ENCODE assay signal across 16 cellular contexts in genomic region chrX:49176421-49177326, GRCh38. TPM values are rescaled to one million over a fixed set of nuclear protein-coding genes. Genes with fewer than 3 reads are reported as not detected.
DNase-seq lines count a peak whose midpoint lies in the region; FAIRE-seq and TF ChIP-seq lines count a peak whose summit lies in the region.
"Had no signal": no experiment of that assay in that cellular context is flagged by ENCODE, and none has a peak within 500 bp of the region (broad histone marks: within the 10 kb centered on the region; RNA-seq: fewer than 3 reads in every experiment).

No MANE protein-coding gene starts in this region.

- H3K4me2 ChIP-seq in endothelial cell of umbilical vein (ENCODE audit: insufficient read depth, low read length) (no peak overlapping the region), trophoblast cell (ENCODE audit: low read length) (no peak overlapping the region)

- H3K9me3 Mint-ChIP-seq in Caco-2 (ENCODE audit: unreplicated experiment) = no peaks in the 10 kb centered on the region

- CTCF ChIA-PET in Caco-2 (lab: Charles Lee) (interaction anchor here (1.0 kb wide), 1 partner anchor 21 kb away, joined by 3 read pairs; no protein-coding TSS in a partner anchor), endothelial cell of umbilical vein (lab: Charles Lee) (interaction anchor here (0.6 kb wide), 1 partner anchor 9 kb away, joined by 3 read pairs; no protein-coding TSS in a partner anchor)

- peak; percentile 20 for TF ChIP-seq POLR2A in endothelial cell of umbilical vein (IDR thresholded peaks at IDR 0.05; ENCODE audit: low read depth, low read length)

- BruUV-seq in Caco-2 (replicated peaks; lab: Mats Ljungman, UMichigan) (no TSS peak), endothelial cell of umbilical vein (replicated peaks; lab: Mats Ljungman, UMichigan) (no TSS peak)

- TF ChIP-seq CTCF in Caco-2 (IDR thresholded peaks at IDR 0.05; ENCODE audit: insufficient read depth in 1 of 2, low read depth in 1 of 2, low read length in 1 of 2, severe bottlenecking in 1 of 2, unreplicated experiment in 1 of 2) = no peak
- TF ChIP-seq CTCF in endothelial cell of umbilical vein (IDR thresholded peaks at IDR 0.05; ENCODE audit: extremely low read depth in 1 of 2, insufficient read depth in 1 of 2, low read depth in 1 of 2, low read length in 2 of 2) = no peak
- TF ChIP-seq CTCF in dorsolateral prefrontal cortex (IDR thresholded peaks at IDR 0.05 in 54 of 56, conservative IDR thresholded peaks at IDR 0.05 in 2 of 56; ENCODE audit: low read depth in 1 of 56, partially characterized antibody in 56 of 56) = no peak

- no peaks in the 10 kb centered on the region for H3K27me3 ChIP-seq in Caco-2 (replicated peaks; ENCODE audit: control insufficient read depth, insufficient read depth, low read length)
- H3K27me3 ChIP-seq in endothelial cell of umbilical vein (ENCODE audit: control insufficient read depth in 2 of 2, insufficient read depth in 2 of 2, low read length in 2 of 2) = no peaks in the 10 kb centered on the region
- H3K27me3 ChIP-seq in trophoblast cell (ENCODE audit: insufficient read depth, low read length) = peaks cover 4% of the 10 kb centered on the region
- H3K27me3 ChIP-seq in dorsolateral prefrontal cortex = peaks cover 0 to 37% (median 0%) of the 10 kb centered on the region in 45 donors
- H3K27me3 ChIP-seq: SJCRH30, tibial artery had no signal

- no CpG with 5 or more reads among the region's 27 CpGs for WGBS in trophoblast cell (ENCODE audit: extremely low coverage, insufficient coverage, insufficient read length)

- FAIRE-seq in endothelial cell of umbilical vein (lab: Jason Lieb, UNC) = no peak
- FAIRE-seq: D721Med had no signal

- no peak overlapping the region for H3K14ac ChIP-seq in trophoblast cell (ENCODE audit: low read length)

- no peak for DNase-seq in Caco-2
- peak; percentile 74 for DNase-seq in NOMO-1 treated with dmso at 0.1 percent for 144 hours (lab: John Stamatoyannopoulos, UW; ENCODE audit: unreplicated experiment)
- no peak for DNase-seq in endothelial cell of umbilical vein (ENCODE audit: low read depth, low spot score)
- no peak for DNase-seq in trophoblast cell
- DNase-seq in epidermal melanocyte (ENCODE audit: insufficient read length, low spot score) = no peak
- DNase-seq in glomerular visceral epithelial cell (ENCODE audit: extremely low spot score) = no peak
- DNase-seq in activated CD4-positive, alpha-beta T cell treated with anti-CD3 and anti-CD28 coated beads for 1 hour = no peak
- DNase-seq in dorsolateral prefrontal cortex = no peak
- DNase-seq: H9; naive thymus-derived CD8-positive, alpha-beta T cell; NCI-H2029; SJCRH30; stimulated activated CD4-positive, alpha-beta T cell treated with anti-CD3 and anti-CD28 coated beads, Interleukin-2, amount 100 ng/mL, for 24 hours; tibial artery had no signal

- H3K27me3 Mint-ChIP-seq in Caco-2 (ENCODE audit: insufficient read depth, unreplicated experiment) = no peaks in the 10 kb centered on the region
- H3K27me3 Mint-ChIP-seq: naive thymus-derived CD8-positive, alpha-beta T cell had no signal

- intact Hi-C loops in Caco-2 (cut with micrococcal nuclease; ENCODE audit: unreplicated experiment) (loop anchor here (10.0 kb wide), 1 partner anchor 58 kb away; the partner anchor contains the start of genes CACNA1F and CCDC22), endothelial cell of umbilical vein (cut with micrococcal nuclease) (no loop called here), dorsolateral prefrontal cortex (cut with DNase I) (no loop called here)

- H3K18ac ChIP-seq in trophoblast cell (ENCODE audit: low read length) = no peak overlapping the region

- no peak overlapping the region for H2BK120ac ChIP-seq in trophoblast cell (ENCODE audit: insufficient read depth, low read length, poor library complexity)

- no peaks in the 10 kb centered on the region for H4K20me1 ChIP-seq in endothelial cell of umbilical vein (replicated peaks; ENCODE audit: control insufficient read depth, extremely low read depth, insufficient read depth, low read length)

- dilution Hi-C loops in endothelial cell of umbilical vein (cut with MboI; ENCODE audit: extremely low pct_ligation_motif_present, low sequenced_read_pairs) = no loop called here

- H2BK12ac ChIP-seq in trophoblast cell (ENCODE audit: low read length) = no peak overlapping the region

- H4K8ac ChIP-seq in trophoblast cell (ENCODE audit: low read depth, low read length) = no peak overlapping the region

- peak overlapping the region; percentile 25 for H4K12ac ChIP-seq in trophoblast cell (ENCODE audit: low read depth, low read length)

- no peak overlapping the region for H3K4me3 ChIP-seq in Caco-2 (ENCODE audit: low read depth, low read length)
- no peak overlapping the region for H3K4me3 ChIP-seq in endothelial cell of umbilical vein (replicated peaks in 1 of 3; ENCODE audit: insufficient read depth in 1 of 3, low read depth in 1 of 3, low read length in 3 of 3)
- H3K4me3 ChIP-seq in trophoblast cell (ENCODE audit: low read depth, low read length) = no peak overlapping the region
- H3K4me3 ChIP-seq in dorsolateral prefrontal cortex = no peak overlapping the region
- H3K4me3 ChIP-seq: SJCRH30, tibial artery had no signal

- no peak overlapping the region for H3K4ac ChIP-seq in trophoblast cell (ENCODE audit: low read depth, low read length)

- peaks cover 20% of the 10 kb centered on the region for H3K36me3 Mint-ChIP-seq in Caco-2 (ENCODE audit: insufficient read depth, unreplicated experiment)

- H3K9me3 ChIP-seq in Caco-2 = no peaks in the 10 kb centered on the region
- no peaks in the 10 kb centered on the region for H3K9me3 ChIP-seq in endothelial cell of umbilical vein (replicated peaks; ENCODE audit: control insufficient read depth, insufficient read depth, low read length)
- H3K9me3 ChIP-seq in trophoblast cell (ENCODE audit: insufficient read depth, low read depth, low read length) = no peaks in the 10 kb centered on the region
- H3K9me3 ChIP-seq: SJCRH30, tibial artery had no signal

- H2BK5ac ChIP-seq in trophoblast cell (ENCODE audit: low read depth, low read length, poor library complexity) = no peak overlapping the region

- H2AK5ac ChIP-seq in trophoblast cell (ENCODE audit: low read length) = no peak overlapping the region

- H4K91ac ChIP-seq in trophoblast cell (ENCODE audit: low read depth, low read length) = no peak overlapping the region

- H3K4me1 Mint-ChIP-seq in Caco-2 (ENCODE audit: low read depth, unreplicated experiment) = peaks cover 14% of the 10 kb centered on the region
- H3K4me1 Mint-ChIP-seq: brain had no signal

- H3K79me1 ChIP-seq in trophoblast cell (ENCODE audit: low read length) = peaks cover 3% of the 10 kb centered on the region

- H3K9ac ChIP-seq in endothelial cell of umbilical vein (replicated peaks; ENCODE audit: extremely low read depth, insufficient read depth, low read length) (no peak overlapping the region), trophoblast cell (ENCODE audit: low read length) (no peak overlapping the region)

- H3K36me3 ChIP-seq in Caco-2 (ENCODE audit: control insufficient read depth, insufficient read depth, low read length) = no peaks in the 10 kb centered on the region
- peaks cover 0 to 4% of the 10 kb centered on the region in 2 experiments for H3K36me3 ChIP-seq in endothelial cell of umbilical vein (ENCODE audit: control insufficient read depth in 2 of 2, extremely low read depth in 1 of 2, insufficient read depth in 2 of 2, low read length in 2 of 2)
- peaks cover 49 to 57% of the 10 kb centered on the region in 2 experiments for H3K36me3 ChIP-seq in trophoblast cell (ENCODE audit: control insufficient read depth in 1 of 2, insufficient read depth in 2 of 2, low read length in 2 of 2)

- no peak overlapping the region for H3K23ac ChIP-seq in trophoblast cell (ENCODE audit: low read length)

- H3K27ac Mint-ChIP-seq in Caco-2 (ENCODE audit: unreplicated experiment) = peak overlapping the region; percentile 55
- H3K27ac Mint-ChIP-seq: brain, H9 had no signal

- H3K27ac ChIP-seq in endothelial cell of umbilical vein (ENCODE audit: insufficient read depth, low read depth, low read length) = no peak overlapping the region
- no peak overlapping the region for H3K27ac ChIP-seq in trophoblast cell (ENCODE audit: low read depth, low read length)
- peak overlapping the region in 2 of 59 donors; percentile 5 to 27 for H3K27ac ChIP-seq in dorsolateral prefrontal cortex
- H3K27ac ChIP-seq: SJCRH30 had no signal

- peaks cover 25% of the 10 kb centered on the region for H3K79me2 ChIP-seq in endothelial cell of umbilical vein (ENCODE audit: control insufficient read depth, insufficient read depth, low read length)
- peaks cover 3% of the 10 kb centered on the region for H3K79me2 ChIP-seq in trophoblast cell (ENCODE audit: control insufficient read depth, insufficient read depth, low read length, poor library complexity)

- POLR2A ChIA-PET in Caco-2 (lab: Charles Lee) (interaction anchor here (0.5 kb wide), 1 partner anchor 218 kb away, joined by 3 read pairs; no protein-coding TSS in a partner anchor), endothelial cell of umbilical vein (lab: Charles Lee) (no interaction called here)

- H3K9me1 ChIP-seq in endothelial cell of umbilical vein (replicated peaks; ENCODE audit: control insufficient read depth, extremely low read depth, insufficient read depth, low read length) = no peaks in the 10 kb centered on the region

- H2AFZ ChIP-seq in endothelial cell of umbilical vein (ENCODE audit: low read depth, low read length) (no peak overlapping the region), trophoblast cell (ENCODE audit: insufficient read depth, low read length, poor library complexity) (no peak overlapping the region)

- H3K4me3 Mint-ChIP-seq in Caco-2 (ENCODE audit: unreplicated experiment) = no peak overlapping the region
- H3K4me3 Mint-ChIP-seq: brain, H9 had no signal

- H3K4me1 ChIP-seq in Caco-2 = no peaks in the 10 kb centered on the region
- H3K4me1 ChIP-seq in endothelial cell of umbilical vein (ENCODE audit: control insufficient read depth, extremely low read depth, insufficient read depth, low read length) = peaks cover 9% of the 10 kb centered on the region
- peaks cover 3 to 6% of the 10 kb centered on the region in 2 experiments for H3K4me1 ChIP-seq in trophoblast cell (ENCODE audit: control insufficient read depth in 1 of 2, insufficient read depth in 2 of 2, low read length in 2 of 2)
- H3K4me1 ChIP-seq: SJCRH30 had no signal

RNA-seq across cellular contexts. Expression of gene PLP2, which starts 5.0 kb away (rescaled TPM):
- 54.2 and 73.9 TPM in 2 replicates for total RNA-seq in Caco-2 (2022)
- 153 and 170 TPM in 2 replicates for total RNA-seq in endothelial cell of umbilical vein
- 277 and 304 TPM in 2 replicates for polyA plus RNA-seq in endothelial cell of umbilical vein
- polyA plus RNA-seq in endothelial cell of umbilical vein (2011; cell fraction: cytosol; rRNA removed) = 223 and 301 TPM in 2 replicates
- polyA plus RNA-seq in endothelial cell of umbilical vein (2011; cell fraction: nucleus; rRNA removed) = 64.7 and 70.3 TPM in 2 replicates
- 151 and 201 TPM in 2 replicates for polyA plus RNA-seq in endothelial cell of umbilical vein (2012)
- 150 and 171 TPM in 2 replicates for polyA minus RNA-seq in endothelial cell of umbilical vein
- polyA minus RNA-seq in endothelial cell of umbilical vein (2011; cell fraction: cytosol; rRNA and poly(A)+ RNA removed) = 278 TPM
- polyA minus RNA-seq in endothelial cell of umbilical vein (2011; cell fraction: nucleus; rRNA and poly(A)+ RNA removed) = 15.2 and 30.8 TPM in 2 replicates
- 35.9 and 37.5 TPM in 2 replicates for polyA plus RNA-seq in trophoblast cell (2013)
- total RNA-seq in dorsolateral prefrontal cortex = 10 to 100 TPM in 24 of 120 experiments, 1 to 10 TPM in 96; 2.2 to 24.2 (median 6.7) TPM

RNA-seq across cellular contexts. Expression of gene PRICKLE3, which starts 9.5 kb away (rescaled TPM):
- total RNA-seq in Caco-2 (2022) = 8.4 and 10.9 TPM in 2 replicates
- 9.6 and 15.0 TPM in 2 replicates for total RNA-seq in endothelial cell of umbilical vein
- polyA plus RNA-seq in endothelial cell of umbilical vein = 6.8 and 8.6 TPM in 2 replicates
- polyA plus RNA-seq in endothelial cell of umbilical vein (2011; cell fraction: cytosol; rRNA removed) = 3.0 and 4.3 TPM in 2 replicates
- polyA plus RNA-seq in endothelial cell of umbilical vein (2011; cell fraction: nucleus; rRNA removed) = 12.7 and 13.1 TPM in 2 replicates
- 5.8 and 10.6 TPM in 2 replicates for polyA plus RNA-seq in endothelial cell of umbilical vein (2012)
- 5.2 and 5.9 TPM in 2 replicates for polyA minus RNA-seq in endothelial cell of umbilical vein
- 15.7 TPM for polyA minus RNA-seq in endothelial cell of umbilical vein (2011; cell fraction: cytosol; rRNA and poly(A)+ RNA removed)
- polyA minus RNA-seq in endothelial cell of umbilical vein (2011; cell fraction: nucleus; rRNA and poly(A)+ RNA removed) = 2.6 and 6.5 TPM in 2 replicates
- polyA plus RNA-seq in trophoblast cell (2013) = 12.6 TPM in 2 replicates
- total RNA-seq in dorsolateral prefrontal cortex = 1 to 10 TPM; 1.1 to 9.3 (median 3.5) TPM

RNA-seq across cellular contexts. Expression of gene MAGIX, which starts 14.1 kb away (rescaled TPM):
- total RNA-seq in Caco-2 (2022) (1.5 and 2.1 TPM in 2 replicates), endothelial cell of umbilical vein (0.48 and 0.77 TPM in 2 replicates), dorsolateral prefrontal cortex (1 to 10 TPM; 2.3 to 9.6 (median 5.3) TPM)
- polyA plus RNA-seq in endothelial cell of umbilical vein = 0.88 and 0.94 TPM in 2 replicates
- polyA plus RNA-seq in endothelial cell of umbilical vein (2011; cell fraction: cytosol; rRNA removed) = 0.30 and 0.45 TPM in 2 replicates
- 0.74 and 1.1 TPM in 2 replicates for polyA plus RNA-seq in endothelial cell of umbilical vein (2011; cell fraction: nucleus; rRNA removed)
- polyA plus RNA-seq in endothelial cell of umbilical vein (2012) = 0.27 and 0.42 TPM in 2 replicates
- 0.23 and 0.49 TPM in 2 replicates for polyA minus RNA-seq in endothelial cell of umbilical vein
- 2.0 TPM for polyA minus RNA-seq in endothelial cell of umbilical vein (2011; cell fraction: cytosol; rRNA and poly(A)+ RNA removed)
- 0.14 and 1.3 TPM in 2 replicates for polyA minus RNA-seq in endothelial cell of umbilical vein (2011; cell fraction: nucleus; rRNA and poly(A)+ RNA removed)
- polyA plus RNA-seq in trophoblast cell (2013) = 3.2 and 3.6 TPM in 2 replicates

RNA-seq across cellular contexts. Expression of gene SYP, which starts 23.3 kb away (rescaled TPM):
- total RNA-seq in Caco-2 (2022) (18.3 and 23.3 TPM in 2 replicates), endothelial cell of umbilical vein (0.46 and 0.77 TPM in 2 replicates), dorsolateral prefrontal cortex (100 to 1,000 TPM; 150 to 795 (median 493) TPM)
- 0.11 and 0.21 TPM in 2 replicates for polyA plus RNA-seq in endothelial cell of umbilical vein
- polyA plus RNA-seq in endothelial cell of umbilical vein (2011; cell fraction: cytosol; rRNA removed) = 0.14 and 0.17 TPM in 2 replicates
- 0.15 and 0.16 TPM in 2 replicates for polyA plus RNA-seq in endothelial cell of umbilical vein (2011; cell fraction: nucleus; rRNA removed)
- polyA plus RNA-seq in endothelial cell of umbilical vein (2012) = 0.11 and 0.15 TPM in 2 replicates
- polyA minus RNA-seq in endothelial cell of umbilical vein = 0.32 TPM in 1 of 2 replicates, not detected in the other
- 0.72 TPM for polyA minus RNA-seq in endothelial cell of umbilical vein (2011; cell fraction: cytosol; rRNA and poly(A)+ RNA removed)
- polyA minus RNA-seq in endothelial cell of umbilical vein (2011; cell fraction: nucleus; rRNA and poly(A)+ RNA removed) = 0.19 TPM in 1 of 2 replicates, not detected in the other
- 0.14 and 0.16 TPM in 2 replicates for polyA plus RNA-seq in trophoblast cell (2013)

RNA-seq across cellular contexts. Expression of gene GPKOW, which starts 53.1 kb away (rescaled TPM):
- 25.4 and 25.6 TPM in 2 replicates for total RNA-seq in Caco-2 (2022)
- 21.3 and 22.6 TPM in 2 replicates for total RNA-seq in endothelial cell of umbilical vein
- 17.5 and 22.1 TPM in 2 replicates for polyA plus RNA-seq in endothelial cell of umbilical vein
- polyA plus RNA-seq in endothelial cell of umbilical vein (2011; cell fraction: cytosol; rRNA removed) = 29.7 and 30.0 TPM in 2 replicates
- 18.9 and 21.7 TPM in 2 replicates for polyA plus RNA-seq in endothelial cell of umbilical vein (2011; cell fraction: nucleus; rRNA removed)
- 20.9 and 23.1 TPM in 2 replicates for polyA plus RNA-seq in endothelial cell of umbilical vein (2012)
- polyA minus RNA-seq in endothelial cell of umbilical vein = 13.1 and 14.9 TPM in 2 replicates
- 19.3 TPM for polyA minus RNA-seq in endothelial cell of umbilical vein (2011; cell fraction: cytosol; rRNA and poly(A)+ RNA removed)
- 4.9 and 6.3 TPM in 2 replicates for polyA minus RNA-seq in endothelial cell of umbilical vein (2011; cell fraction: nucleus; rRNA and poly(A)+ RNA removed)
- 17.4 and 17.7 TPM in 2 replicates for polyA plus RNA-seq in trophoblast cell (2013)
- total RNA-seq in dorsolateral prefrontal cortex = 10 to 100 TPM; 25.5 to 45.0 (median 35.2) TPM
